In the genomic region with DNA sequence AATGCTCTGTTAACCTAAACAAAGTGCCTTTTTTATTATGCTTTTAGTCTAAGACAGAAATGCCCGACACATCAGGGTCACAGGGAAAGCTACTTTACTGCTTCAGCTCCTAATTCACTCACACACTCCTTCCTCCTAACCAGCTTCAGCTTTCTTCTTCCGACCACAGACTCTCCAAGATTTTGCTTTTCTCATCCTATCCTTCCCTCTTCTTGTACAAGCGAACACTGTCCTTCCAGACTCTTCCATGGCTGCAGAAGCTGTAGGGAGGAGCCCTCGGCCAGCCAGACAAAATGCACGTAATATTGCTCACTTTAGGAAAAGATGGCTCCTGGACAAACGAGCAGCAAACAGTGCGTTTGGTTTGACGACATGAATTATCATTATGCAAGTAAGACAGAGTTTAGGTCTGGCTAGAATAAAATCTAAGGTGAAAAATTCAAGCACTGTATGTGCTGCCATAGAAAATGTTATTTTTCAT, we compare ENCODE assay signal across 9 cellular contexts. TPM values are rescaled to one million over a fixed set of nuclear protein-coding genes. Genes with fewer than 3 reads are reported as not detected.
DNase-seq lines count a peak whose midpoint lies in the region; ATAC-seq and TF ChIP-seq lines count a peak whose summit lies in the region.
"Had no signal": no experiment of that assay in that cellular context is flagged by ENCODE, and none has a peak within 500 bp of the region (broad histone marks: within the 10 kb centered on the region; RNA-seq: fewer than 3 reads in every experiment).

No MANE protein-coding gene starts in this region.

- H3K4me2 ChIP-seq in Karpas-422 (ENCODE audit: low read depth, low read length, poor library complexity, severe bottlenecking): peak overlapping the region; percentile 96

- intact Hi-C loops in CD8-positive, alpha-beta T cell (cut with DNase I, micrococcal nuclease): loop anchor here (2.0 to 10.0 kb wide), 6 partner anchors 48 to 598 kb away; a partner anchor contains a TSS
- intact Hi-C loops in left ventricle myocardium inferior (cut with micrococcal nuclease): loop anchor here (2.0 to 10.0 kb wide), 4 partner anchors 100 to 590 kb away; a partner anchor contains a TSS
- intact Hi-C loops in gastrocnemius medialis (cut with DNase I; ENCODE audit: low total_unique reads): loop anchor here (1.0 to 10.0 kb wide), 4 partner anchors 99 to 590 kb away; a partner anchor contains a TSS

- H3K79me2 ChIP-seq in Karpas-422 (ENCODE audit: low read length): no peaks in the 10 kb centered on the region

- in situ Hi-C loops in gastrocnemius medialis (cut with MboI; ENCODE audit: low sequenced_read_pairs in 4 of 4): loop anchor here (10.0 to 25.0 kb wide), 9 partner anchors 100 to 1028 kb away; a partner anchor contains a TSS

- TF ChIP-seq CTCF in CD8-positive, alpha-beta T cell (IDR thresholded peaks at IDR 0.05): no peak
- TF ChIP-seq CTCF in left ventricle myocardium inferior (IDR thresholded peaks at IDR 0.05; ENCODE audit: borderline replicate concordance) (no peak), gastrocnemius medialis (IDR thresholded peaks at IDR 0.05 in 4 of 5, conservative IDR thresholded peaks at IDR 0.05 in 1 of 5) (no peak), osteocyte (IDR thresholded peaks at IDR 0.05) (no peak)

- no peaks in the 10 kb centered on the region for H3K36me3 Mint-ChIP-seq in CD8-positive, alpha-beta T cell
- H3K36me3 Mint-ChIP-seq in osteocyte (ENCODE audit: unreplicated experiment): no peaks in the 10 kb centered on the region
- H3K36me3 Mint-ChIP-seq: IgD-negative memory B cell had no signal

- no peaks in the 10 kb centered on the region for H3K9me2 ChIP-seq in Karpas-422 (replicated peaks; ENCODE audit: insufficient read depth, low read length)

- H3K27me3 ChIP-seq in CD8-positive, alpha-beta T cell (ENCODE audit: insufficient read depth, low read length): no peaks in the 10 kb centered on the region
- H3K27me3 ChIP-seq in Karpas-422 (ENCODE audit: low read length) (no peaks in the 10 kb centered on the region), left ventricle myocardium inferior (ENCODE audit: low read depth) (no peaks in the 10 kb centered on the region), gastrocnemius medialis (no peaks in the 10 kb centered on the region)

- POLR2A ChIA-PET in CD8-positive, alpha-beta T cell (lab: Charles Lee): interaction anchor here (0.7 to 3.9 kb wide), 12 partner anchors 12 to 271 kb away, joined by 3 to 82 read pairs (median 4); a partner anchor contains a TSS

- H2AFZ ChIP-seq in Karpas-422 (ENCODE audit: low read length): peak overlapping the region; percentile 90

- peak overlapping the region; percentile 28 for H3K27ac ChIP-seq in CD8-positive, alpha-beta T cell (ENCODE audit: low read depth, low read length)
- H3K27ac ChIP-seq in Karpas-422 (ENCODE audit: low read length) (peak overlapping the region; percentile 59), left ventricle myocardium inferior (replicated peaks) (peak overlapping the region; percentile 87), gastrocnemius medialis (peak overlapping the region; percentile 71 to 86 (median 80))

- ATAC-seq in CD8-positive, alpha-beta T cell: no peak
- ATAC-seq in gastrocnemius medialis: peak; percentile 68 to 78
- no peak for ATAC-seq in GM18907 (IDR thresholded peaks at IDR 0.05; ENCODE audit: unreplicated experiment)

- TF ChIP-seq POLR2A in gastrocnemius medialis (IDR thresholded peaks at IDR 0.05): no peak

- H3K9ac ChIP-seq in Karpas-422 (ENCODE audit: low read length): peak overlapping the region; percentile 74

- H3K27me3 Mint-ChIP-seq in CD8-positive, alpha-beta T cell (ENCODE audit: low read depth): peaks cover 3% of the 10 kb centered on the region
- H3K27me3 Mint-ChIP-seq in osteocyte (ENCODE audit: unreplicated experiment): peaks cover 4% of the 10 kb centered on the region
- H3K27me3 Mint-ChIP-seq: IgD-negative memory B cell had no signal

- H3K4me1 Mint-ChIP-seq in CD8-positive, alpha-beta T cell (ENCODE audit: low read depth): peaks cover 14% of the 10 kb centered on the region
- peaks cover 11% of the 10 kb centered on the region for H3K4me1 Mint-ChIP-seq in osteocyte (ENCODE audit: unreplicated experiment)

- H3K4me3 ChIP-seq in CD8-positive, alpha-beta T cell (ENCODE audit: low read depth, low read length): peak overlapping the region; percentile 29
- peak overlapping the region; percentile 68 for H3K4me3 ChIP-seq in Karpas-422 (ENCODE audit: low read length)
- H3K4me3 ChIP-seq in left ventricle myocardium inferior: peak overlapping the region; percentile 62
- peak overlapping the region; percentile 41 to 74 (median 52) for H3K4me3 ChIP-seq in gastrocnemius medialis

- H4K20me1 ChIP-seq in Karpas-422 (ENCODE audit: insufficient read depth, low read depth, low read length): no peaks in the 10 kb centered on the region

- no peak overlapping the region for H3K27ac Mint-ChIP-seq in CD8-positive, alpha-beta T cell
- H3K27ac Mint-ChIP-seq in osteocyte (ENCODE audit: unreplicated experiment): no peak overlapping the region

- H3K9me3 ChIP-seq in CD8-positive, alpha-beta T cell (ENCODE audit: low read length): no peaks in the 10 kb centered on the region
- H3K9me3 ChIP-seq in Karpas-422 (ENCODE audit: low read length) (no peaks in the 10 kb centered on the region), left ventricle myocardium inferior (replicated peaks) (no peaks in the 10 kb centered on the region), gastrocnemius medialis (no peaks in the 10 kb centered on the region)

- H3K4me1 ChIP-seq in CD8-positive, alpha-beta T cell (ENCODE audit: insufficient read depth, low read length): peaks cover 23% of the 10 kb centered on the region
- peaks cover 45% of the 10 kb centered on the region for H3K4me1 ChIP-seq in Karpas-422 (ENCODE audit: low read length)
- peaks cover 33% of the 10 kb centered on the region for H3K4me1 ChIP-seq in left ventricle myocardium inferior
- peaks cover 16 to 23% of the 10 kb centered on the region in 2 donors for H3K4me1 ChIP-seq in gastrocnemius medialis

- no peak overlapping the region for H3K4me3 Mint-ChIP-seq in CD8-positive, alpha-beta T cell
- no peak overlapping the region for H3K4me3 Mint-ChIP-seq in osteocyte (ENCODE audit: unreplicated experiment)

- H3K9me3 Mint-ChIP-seq in CD8-positive, alpha-beta T cell: no peaks in the 10 kb centered on the region
- H3K9me3 Mint-ChIP-seq in osteocyte (ENCODE audit: unreplicated experiment): no peaks in the 10 kb centered on the region
- H3K9me3 Mint-ChIP-seq: IgD-negative memory B cell had no signal

- DNase-seq in CD8-positive, alpha-beta T cell: no peak
- DNase-seq in Karpas-422: peak; percentile 73
- DNase-seq in UCSD-AML1 (lab: John Stamatoyannopoulos, UW; ENCODE audit: unreplicated experiment): peak; percentile 38
- DNase-seq in left ventricle myocardium inferior: no peak
- peak in 1 of 2 donors; percentile 49 for DNase-seq in gastrocnemius medialis
- DNase-seq in activated effector memory CD4-positive, alpha-beta T cell treated with anti-CD3 and anti-CD28 coated beads, Interleukin-2, amount 50 U/mL, for 16 hours: no peak
- no peak for DNase-seq in osteocyte (ENCODE audit: extremely low spot score, unreplicated experiment)

- H3K36me3 ChIP-seq in CD8-positive, alpha-beta T cell (ENCODE audit: insufficient read depth, low read length): no peaks in the 10 kb centered on the region
- no peaks in the 10 kb centered on the region for H3K36me3 ChIP-seq in Karpas-422 (ENCODE audit: insufficient read depth, low read length)
- H3K36me3 ChIP-seq in left ventricle myocardium inferior: no peaks in the 10 kb centered on the region
- H3K36me3 ChIP-seq in gastrocnemius medialis: no peaks in the 10 kb centered on the region

- CTCF ChIA-PET in CD8-positive, alpha-beta T cell (lab: Charles Lee): interaction anchor here (0.6 to 6.8 kb wide), 71 partner anchors 9 to 1038 kb away, joined by 3 to 156 read pairs (median 5); a partner anchor contains a TSS

RNA-seq across cellular contexts. Expression of a gene that starts 47.5 kb away (rescaled TPM):
- total RNA-seq in CD8-positive, alpha-beta T cell: 100 to 1,000 TPM; 144 to 160 TPM
- 51.7 and 62.7 TPM in 2 replicates for total RNA-seq in Karpas-422 (2014; rRNA removed; shearing (Covaris generic); ENCODE audit: low replicate concordance)
- total RNA-seq in left ventricle myocardium inferior (73.2 TPM), gastrocnemius medialis (10 to 100 TPM; 16.1 to 32.2 (median 22.4) TPM), osteocyte (127 and 136 TPM in 2 replicates)

Comparison
In these comparisons a context has a peak if more than half of its experiments do, and no peak if none do; other contexts are left out.
1. ATAC-seq: peak in gastrocnemius medialis (2 of 2); none in CD8-positive, alpha-beta T cell (single experiment) and GM18907 (single experiment).
2. DNase-seq: peak in Karpas-422 (single experiment) and UCSD-AML1 (single experiment); none in CD8-positive, alpha-beta T cell (0 of 7), left ventricle myocardium inferior (single experiment), activated effector memory CD4-positive, alpha-beta T cell treated with anti-CD3 and anti-CD28 coated beads, Interleukin-2, amount 50 U/mL, for 16 hours (single experiment) and osteocyte (single experiment).
3. H3K27ac ChIP-seq: peak in every context shown above with its lines; median percentile 87 in left ventricle myocardium inferior; 80 in gastrocnemius medialis; 59 in Karpas-422; 28 in CD8-positive, alpha-beta T cell.
4. Peak in every context shown above with its lines, with median percentiles within 50 percentile points of each other: H3K4me3 ChIP-seq.